ENCODE assay signal across 8 cellular contexts in the genomic region with DNA sequence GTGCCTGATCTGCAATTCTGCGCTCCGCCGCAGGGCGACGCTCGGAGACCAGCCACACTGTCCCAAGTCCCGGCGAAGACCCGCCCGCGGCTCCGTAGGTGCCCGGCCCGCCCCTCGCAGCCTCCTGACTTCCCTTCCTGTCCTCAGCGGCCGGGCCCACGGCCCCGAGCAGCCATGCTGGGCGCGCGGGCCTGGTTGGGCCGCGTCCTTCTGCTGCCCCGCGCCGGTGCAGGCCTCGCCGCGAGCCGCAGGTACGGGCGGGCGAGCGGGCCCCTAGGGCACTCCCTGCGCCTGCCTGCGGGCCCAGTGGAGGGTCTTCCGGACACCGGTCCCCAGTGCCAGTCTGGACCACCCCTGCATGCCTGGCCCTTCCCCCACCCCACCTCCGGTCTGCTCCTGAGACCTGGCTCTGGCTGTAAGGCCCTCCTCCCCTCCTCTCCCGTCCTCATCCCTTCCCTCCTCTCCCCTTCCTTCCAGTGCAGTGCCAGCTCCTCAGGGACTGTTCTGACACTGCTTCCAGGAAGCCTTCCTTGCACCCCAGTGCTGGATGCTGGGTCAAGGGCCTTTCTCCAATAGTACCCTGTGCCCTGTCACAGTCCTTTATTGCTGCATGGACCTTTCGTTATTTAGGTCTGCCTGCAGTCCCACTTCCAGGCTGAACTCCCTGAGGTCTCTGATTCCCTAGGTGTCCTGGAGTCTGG. TPM values are rescaled to one million over a fixed set of nuclear protein-coding genes. Genes with fewer than 3 reads are reported as not detected.
DNase-seq lines count a peak whose midpoint lies in the region; ATAC-seq and TF ChIP-seq lines count a peak whose summit lies in the region.

Gene SPATA20, plus strand, starts transcription at position 140 of the 701 bp plus-strand sequence. Its CDS starts 35 bp downstream, at position 175.

- CTCF ChIA-PET in HCT116 (lab: Charles Lee): interaction anchor here (1.0 to 2.1 kb wide), 5 partner anchors 46 to 151 kb away, joined by 3 to 19 read pairs (median 4); no protein-coding TSS in a partner anchor

- H3K9me3 Mint-ChIP-seq in activated naive CD8-positive, alpha-beta T cell treated with anti-CD3 and anti-CD28 coated beads, Interleukin-2, amount 10 ng/mL, durations not matched to agents 7 days and 5 days: no peaks in the 10 kb centered on the region

- H3K9me2 ChIP-seq in HCT116 (ENCODE audit: insufficient read depth) (no peaks in the 10 kb centered on the region), SU-DHL-6 (replicated peaks; ENCODE audit: insufficient read depth, low read length) (no peaks in the 10 kb centered on the region)

- no peaks in the 10 kb centered on the region for H3F3A ChIP-seq in SU-DHL-6 (ENCODE audit: insufficient read depth)

- no peak for TF ChIP-seq RAD21 in HCT116 (IDR thresholded peaks at IDR 0.05; ENCODE audit: low read depth)

- H2BK120ac ChIP-seq in trophoblast cell (ENCODE audit: insufficient read depth, low read length, poor library complexity): peak within 1 kb of the TSS; percentile 62

- no peaks in the 10 kb centered on the region for H3K36me3 Mint-ChIP-seq in activated naive CD8-positive, alpha-beta T cell treated with anti-CD3 and anti-CD28 coated beads, Interleukin-2, amount 10 ng/mL, durations not matched to agents 7 days and 5 days

- peak within 1 kb of the TSS; percentile 99 for H3K4me2 ChIP-seq in HCT116 (ENCODE audit: low read length)
- H3K4me2 ChIP-seq in SU-DHL-6 (ENCODE audit: low read depth, low read length, poor library complexity, severe bottlenecking): peak within 1 kb of the TSS; percentile 37
- H3K4me2 ChIP-seq in trophoblast cell (ENCODE audit: low read length): peak within 1 kb of the TSS; percentile 78

- BruUV-seq in HCT116 (replicated peaks; lab: Mats Ljungman, UMichigan): no TSS peak

- H3K4me3 Mint-ChIP-seq in activated naive CD8-positive, alpha-beta T cell treated with anti-CD3 and anti-CD28 coated beads, Interleukin-2, amount 10 ng/mL, durations not matched to agents 7 days and 5 days: peak within 1 kb of the TSS; percentile 86

- TF ChIP-seq POLR2A in HCT116 (IDR thresholded peaks at IDR 0.05; ENCODE audit: borderline replicate concordance, extremely low read depth, insufficient read depth, insufficient read length) (peak; percentile 79), tibial nerve (IDR thresholded peaks at IDR 0.05) (peak; percentile 79 to 82)

- H3K4me1 ChIP-seq in HCT116 (ENCODE audit: control insufficient read depth in 1 of 2, insufficient read depth in 2 of 2, low read length in 2 of 2) (peaks cover 27 to 58% of the 10 kb centered on the region in 2 experiments), trophoblast cell (ENCODE audit: control insufficient read depth in 1 of 2, insufficient read depth in 2 of 2, low read length in 2 of 2) (peaks cover 14 to 19% of the 10 kb centered on the region in 2 experiments), tibial nerve (peaks cover 0 to 30% (median 15%) of the 10 kb centered on the region in 4 donors)

- H3K9me3 ChIP-seq in HCT116 (ENCODE audit: control insufficient read depth in 1 of 2, insufficient read depth in 1 of 2, low read depth in 1 of 2, low read length in 2 of 2): no peaks in the 10 kb centered on the region
- no peaks in the 10 kb centered on the region for H3K9me3 ChIP-seq in SU-DHL-6 (ENCODE audit: insufficient read depth, low read length)
- H3K9me3 ChIP-seq in trophoblast cell (ENCODE audit: insufficient read depth, low read depth, low read length): no peaks in the 10 kb centered on the region
- no peaks in the 10 kb centered on the region for H3K9me3 ChIP-seq in tibial nerve

- peak; percentile 95 for DNase-seq in GM03348 (ENCODE audit: low spot score)
- peak; percentile 80 for DNase-seq in HCT116 (ENCODE audit: low read depth, low spot score)
- peak; percentile 87 for DNase-seq in NAMALWA (ENCODE audit: low spot score)
- DNase-seq in activated naive CD8-positive, alpha-beta T cell treated with anti-CD3 and anti-CD28 coated beads, Interleukin-2, amount 10 ng/mL, durations not matched to agents 7 days and 5 days: peak; percentile 92
- peak; percentile 96 for DNase-seq in Right ventricle myocardium superior
- peak; percentile 91 to 94 for DNase-seq in trophoblast cell
- peak; percentile 86 to 90 for DNase-seq in tibial nerve (ENCODE audit: low spot score in 2 of 2)

- peaks cover 5% of the 10 kb centered on the region for H3K79me1 ChIP-seq in trophoblast cell (ENCODE audit: low read length)

- H3K23ac ChIP-seq in trophoblast cell (ENCODE audit: low read length): no peak within 1 kb of the TSS

- RAD21 ChIA-PET in HCT116 (lab: Charles Lee; ENCODE audit: low non-redundant PET in 1 of 2, low total read pairs in 2 of 2, uncharacterized antibody in 2 of 2, unreplicated experiment in 2 of 2): interaction anchor here (0.7 to 2.1 kb wide), 4 partner anchors 13 to 83 kb away, joined by 5 to 12 read pairs (median 9); no protein-coding TSS in a partner anchor

- H2BK12ac ChIP-seq in trophoblast cell (ENCODE audit: low read length): no peak within 1 kb of the TSS

- POLR2A ChIA-PET in HCT116 (lab: Charles Lee): no interaction called here
- POLR2A ChIA-PET in activated naive CD8-positive, alpha-beta T cell treated with anti-CD3 and anti-CD28 coated beads, Interleukin-2, amount 10 ng/mL, durations not matched to agents 7 days and 5 days (lab: Charles Lee): interaction anchor here (1.0 to 1.1 kb wide), 3 partner anchors 43 to 233 kb away, joined by 3 to 4 read pairs (median 4); no protein-coding TSS in a partner anchor

- H3K14ac ChIP-seq in trophoblast cell (ENCODE audit: low read length): peak within 1 kb of the TSS; percentile 48

- H3K18ac ChIP-seq in trophoblast cell (ENCODE audit: low read length): peak within 1 kb of the TSS; percentile 10

- H2BK5ac ChIP-seq in trophoblast cell (ENCODE audit: low read depth, low read length, poor library complexity): peak within 1 kb of the TSS; percentile 66

- H3K27me3 ChIP-seq in HCT116 (ENCODE audit: insufficient read depth, low read length): no peaks in the 10 kb centered on the region
- H3K27me3 ChIP-seq in SU-DHL-6 (ENCODE audit: low read length): no peaks in the 10 kb centered on the region
- no peaks in the 10 kb centered on the region for H3K27me3 ChIP-seq in trophoblast cell (ENCODE audit: insufficient read depth, low read length)
- no peaks in the 10 kb centered on the region for H3K27me3 ChIP-seq in tibial nerve

- H2AFZ ChIP-seq in HCT116 (ENCODE audit: low read depth, low read length, poor library complexity, severe bottlenecking) (peak within 1 kb of the TSS; percentile 4), SU-DHL-6 (ENCODE audit: low read depth, low read length, severe bottlenecking) (peak within 1 kb of the TSS; percentile 68), trophoblast cell (ENCODE audit: insufficient read depth, low read length, poor library complexity) (peak within 1 kb of the TSS; percentile 70)

- intact Hi-C loops in HCT116 (cut with micrococcal nuclease) (loop anchor here (1.0 to 10.0 kb wide), 7 partner anchors 65 to 608 kb away; partner anchors contain the start of gene NME1), Right ventricle myocardium superior (cut with DNase I) (loop anchor here (5.0 to 10.0 kb wide), 4 partner anchors 65 to 298 kb away; no protein-coding TSS in a partner anchor)

- H3K4me3 ChIP-seq in HCT116 (replicated peaks in 1 of 2; ENCODE audit: low read depth in 1 of 2, low read length in 2 of 2) (peak within 1 kb of the TSS; percentile 65 to 85), SU-DHL-6 (ENCODE audit: insufficient read depth, low read length, poor library complexity, severe bottlenecking) (peak within 1 kb of the TSS; percentile 39), trophoblast cell (ENCODE audit: low read depth, low read length) (peak within 1 kb of the TSS; percentile 71), tibial nerve (peak within 1 kb of the TSS; percentile 49 to 76 (median 56))

- TF ChIP-seq CTCF in HCT116 (IDR thresholded peaks at IDR 0.05 in 2 of 3, conservative IDR thresholded peaks at IDR 0.05 in 1 of 3; ENCODE audit: borderline replicate concordance in 1 of 3, insufficient read depth in 1 of 3, low read depth in 2 of 3, low read length in 2 of 3): peak in 2 of 3 experiments; percentile 98 to 100; a peak in 4 of 6 replicates
- TF ChIP-seq CTCF in SU-DHL-6 (IDR thresholded peaks at IDR 0.05; ENCODE audit: insufficient read depth, low read length, poor library complexity, severe bottlenecking): peak; percentile 91
- TF ChIP-seq CTCF in tibial nerve (IDR thresholded peaks at IDR 0.05): peak; percentile 99

- H3K9ac ChIP-seq in HCT116 (ENCODE audit: low read length): peak within 1 kb of the TSS; percentile 86
- H3K9ac ChIP-seq in SU-DHL-6 (ENCODE audit: low read length): peak within 1 kb of the TSS; percentile 48
- peak within 1 kb of the TSS; percentile 81 for H3K9ac ChIP-seq in trophoblast cell (ENCODE audit: low read length)

- H4K20me1 ChIP-seq in HCT116 (ENCODE audit: insufficient read depth) (no peaks in the 10 kb centered on the region), SU-DHL-6 (ENCODE audit: low read depth, low read length) (no peaks in the 10 kb centered on the region)

- H3K79me2 ChIP-seq in HCT116 (ENCODE audit: insufficient read depth, low read length) (no peaks in the 10 kb centered on the region; the same call in 1 of the 2 replicates), SU-DHL-6 (ENCODE audit: insufficient read depth, low read length) (no peaks in the 10 kb centered on the region), trophoblast cell (ENCODE audit: control insufficient read depth, insufficient read depth, low read length, poor library complexity) (peaks cover 2% of the 10 kb centered on the region)

- H4K12ac ChIP-seq in trophoblast cell (ENCODE audit: low read depth, low read length): peak within 1 kb of the TSS; percentile 82

- H3K27ac Mint-ChIP-seq in activated naive CD8-positive, alpha-beta T cell treated with anti-CD3 and anti-CD28 coated beads, Interleukin-2, amount 10 ng/mL, durations not matched to agents 7 days and 5 days: peak within 1 kb of the TSS; percentile 85

- H3K4ac ChIP-seq in trophoblast cell (ENCODE audit: low read depth, low read length): peak within 1 kb of the TSS; percentile 27

- peaks cover 13% of the 10 kb centered on the region for H3K4me1 Mint-ChIP-seq in activated naive CD8-positive, alpha-beta T cell treated with anti-CD3 and anti-CD28 coated beads, Interleukin-2, amount 10 ng/mL, durations not matched to agents 7 days and 5 days

- WGBS in trophoblast cell (ENCODE audit: extremely low coverage, insufficient coverage, insufficient read length): no CpG with 5 or more reads among the region's 42 CpGs
- 2 to 3% methylated on average over 36 to 42 of the region's 42 CpGs for WGBS in tibial nerve, 2 donors

- peak within 1 kb of the TSS; percentile 22 for H2AK5ac ChIP-seq in trophoblast cell (ENCODE audit: low read length)

- ATAC-seq in HCT116: peak; percentile 75
- peak; percentile 92 for ATAC-seq in activated naive CD8-positive, alpha-beta T cell treated with anti-CD3 and anti-CD28 coated beads, Interleukin-2, amount 10 ng/mL, durations not matched to agents 7 days and 5 days (ENCODE audit: low read depth)
- ATAC-seq in Right ventricle myocardium superior (ENCODE audit: poor library complexity): peak; percentile 88

- H3K27ac ChIP-seq in HCT116 (ENCODE audit: low read depth, low read length) (peak within 1 kb of the TSS; percentile 75), SU-DHL-6 (ENCODE audit: low read depth, low read length) (no peak within 1 kb of the TSS), trophoblast cell (ENCODE audit: low read depth, low read length) (no peak within 1 kb of the TSS), tibial nerve (peak within 1 kb of the TSS; percentile 63 to 91 (median 86))

- peak in 1 of 2 donors; percentile 76 for TF ChIP-seq EP300 in tibial nerve (IDR thresholded peaks at IDR 0.05)

- H3K36me3 ChIP-seq in HCT116 (ENCODE audit: control insufficient read depth in 1 of 2, insufficient read depth in 2 of 2, low read length in 2 of 2) (no peaks in the 10 kb centered on the region), SU-DHL-6 (ENCODE audit: low read length) (no peaks in the 10 kb centered on the region), trophoblast cell (ENCODE audit: control insufficient read depth in 1 of 2, insufficient read depth in 2 of 2, low read length in 2 of 2) (no peaks in the 10 kb centered on the region), tibial nerve (peaks cover 0 to 37% (median 0%) of the 10 kb centered on the region in 3 donors)

- H3K27me3 Mint-ChIP-seq in activated naive CD8-positive, alpha-beta T cell treated with anti-CD3 and anti-CD28 coated beads, Interleukin-2, amount 10 ng/mL, durations not matched to agents 7 days and 5 days: peaks cover 15% of the 10 kb centered on the region

- peak within 1 kb of the TSS; percentile 90 for H4K8ac ChIP-seq in trophoblast cell (ENCODE audit: low read depth, low read length)

- H4K91ac ChIP-seq in trophoblast cell (ENCODE audit: low read depth, low read length): peak within 1 kb of the TSS; percentile 86

RNA-seq across cellular contexts. Expression of gene SPATA20, which starts in this region (rescaled TPM):
- total RNA-seq in HCT116 (2021; ENCODE audit: unreplicated experiment) (57.5 TPM), Right ventricle myocardium superior (58.2 TPM), tibial nerve (100 to 1,000 TPM in 1 of 4 donors, 10 to 100 TPM in 3; 80.8 to 151 (median 89.6) TPM)
- 59.6 and 63.2 TPM in 2 replicates for polyA plus RNA-seq in HCT116 (2012)
- 10 to 100 TPM; 31.3 to 33.1 TPM for total RNA-seq in activated naive CD8-positive, alpha-beta T cell treated with anti-CD3 and anti-CD28 coated beads, Interleukin-2, amount 10 ng/mL, durations not matched to agents 7 days and 5 days
- 13.4 and 15.5 TPM in 2 replicates for polyA plus RNA-seq in trophoblast cell (2013)

Comparison
In these comparisons a context has a peak if more than half of its experiments do, and no peak if none do; other contexts are left out.
1. H2AFZ ChIP-seq: peak in every context shown above with its lines; median percentile 70 in trophoblast cell; 68 in SU-DHL-6; 4 in HCT116.
2. H3K27ac ChIP-seq: peak in HCT116 (single experiment) and tibial nerve (4 of 4); none in SU-DHL-6 (single experiment) and trophoblast cell (single experiment).
3. H3K4me2 ChIP-seq: peak in every context shown above with its lines; median percentile 99 in HCT116; 78 in trophoblast cell; 37 in SU-DHL-6.
4. Peak in every context shown above with its lines, with median percentiles within 50 percentile points of each other: DNase-seq, ATAC-seq, H3K4me3 ChIP-seq, H3K9ac ChIP-seq and CTCF ChIP-seq.